18 cellular contexts compared by ENCODE assay signal in genomic region chr18:2723207-2723606, GRCh38.
A peak's percentile ranks its signal among the peaks of the same experiment; 100 is the strongest.
DNase-seq lines count a peak whose midpoint lies in the region; ATAC-seq and TF ChIP-seq lines count a peak whose summit lies in the region.
"Had no signal": no experiment of that assay in that cellular context is flagged by ENCODE, and none has a peak within 500 bp of the region (broad histone marks: within the 10 kb centered on the region; RNA-seq: fewer than 3 reads in every experiment).

No MANE protein-coding gene starts in this region.

- H3K4me1 Mint-ChIP-seq in activated CD8-positive, alpha-beta memory T cell treated with anti-CD3 and anti-CD28 coated beads, Interleukin-2, amount 10 ng/mL, durations not matched to agents 7 days and 5 days, result peaks cover 13% of the 10 kb centered on the region
- peaks cover 9 to 55% of the 10 kb centered on the region in 2 donors for H3K4me1 Mint-ChIP-seq in effector memory CD8-positive, alpha-beta T cell (ENCODE audit: low read depth in 2 of 2)

- no TSS peak for BruUV-seq in PC-3 (replicated peaks; lab: Mats Ljungman, UMichigan)

- TF ChIP-seq POLR2A in spleen (IDR thresholded peaks at IDR 0.05), result no peak

- H3K9me3 Mint-ChIP-seq in activated CD8-positive, alpha-beta memory T cell treated with anti-CD3 and anti-CD28 coated beads, Interleukin-2, amount 10 ng/mL, durations not matched to agents 7 days and 5 days (ENCODE audit: low read depth), result no peaks in the 10 kb centered on the region
- no peaks in the 10 kb centered on the region for H3K9me3 Mint-ChIP-seq in effector memory CD8-positive, alpha-beta T cell

- H3K79me2 ChIP-seq in PC-3 (ENCODE audit: low read length), result no peaks in the 10 kb centered on the region
- peaks cover 58% of the 10 kb centered on the region for H3K79me2 ChIP-seq in Karpas-422 (ENCODE audit: low read length)

- TF ChIP-seq CTCF in PC-3 (conservative IDR thresholded peaks at IDR 0.05; ENCODE audit: low read depth, low read length) (no peak), spleen (IDR thresholded peaks at IDR 0.05 in 8 of 11, conservative IDR thresholded peaks at IDR 0.05 in 3 of 11) (no peak)

- H3K36me3 ChIP-seq in PC-3 (ENCODE audit: low read depth, low read length) (peaks cover 36% of the 10 kb centered on the region; the same call in 1 of the 2 replicates), Karpas-422 (ENCODE audit: insufficient read depth, low read length) (peaks cover 50% of the 10 kb centered on the region; the same call in 1 of the 2 replicates), spleen (peaks cover 0 to 100% (median 76%) of the 10 kb centered on the region in 6 donors)

- H3K9ac ChIP-seq in PC-3 (ENCODE audit: low read length) (no peak overlapping the region), Karpas-422 (ENCODE audit: low read length) (no peak overlapping the region)

- CTCF ChIA-PET in activated CD8-positive, alpha-beta memory T cell treated with anti-CD3 and anti-CD28 coated beads, Interleukin-2, amount 10 ng/mL, durations not matched to agents 7 days and 5 days (lab: Charles Lee), result interaction anchor here (1.3 to 1.9 kb wide), 3 partner anchors 10 to 48 kb away, joined by 3 to 4 read pairs (median 4); no protein-coding TSS in a partner anchor
- CTCF ChIA-PET in PC-3 (lab: Charles Lee), result no interaction called here

- peak overlapping the region; percentile 13 for H3K27ac Mint-ChIP-seq in activated CD8-positive, alpha-beta memory T cell treated with anti-CD3 and anti-CD28 coated beads, Interleukin-2, amount 10 ng/mL, durations not matched to agents 7 days and 5 days
- H3K27ac Mint-ChIP-seq in effector memory CD8-positive, alpha-beta T cell, result peak overlapping the region; percentile 18 to 80

- no peaks in the 10 kb centered on the region for H3F3A ChIP-seq in PC-3 (ENCODE audit: low read length, unreplicated experiment)

- H2AFZ ChIP-seq in PC-3 (ENCODE audit: low read length), result no peak overlapping the region
- no peak overlapping the region for H2AFZ ChIP-seq in Karpas-422 (ENCODE audit: low read length)

- no peaks in the 10 kb centered on the region for H3K9me3 ChIP-seq in PC-3 (ENCODE audit: low read length)
- H3K9me3 ChIP-seq in Karpas-422 (ENCODE audit: low read length), result no peaks in the 10 kb centered on the region
- no peaks in the 10 kb centered on the region for H3K9me3 ChIP-seq in spleen
- H3K9me3 ChIP-seq: A549 had no signal

- H3K4me1 ChIP-seq in PC-3 (ENCODE audit: insufficient read depth, low read length) (peaks cover 4% of the 10 kb centered on the region; the same call in 1 of the 2 replicates), Karpas-422 (ENCODE audit: low read length) (peaks cover 17% of the 10 kb centered on the region), spleen (peaks cover 0 to 9% (median 0%) of the 10 kb centered on the region in 6 donors)
- H3K4me1 ChIP-seq: A549 had no signal

- no peak for ATAC-seq in activated CD8-positive, alpha-beta memory T cell treated with anti-CD3 and anti-CD28 coated beads, Interleukin-2, amount 10 ng/mL, durations not matched to agents 7 days and 5 days
- peak; percentile 97 for ATAC-seq in PC-3
- ATAC-seq in effector memory CD8-positive, alpha-beta T cell (replicated peaks), result no peak
- ATAC-seq: A549, GM12878, HCT116, Panc1, SK-N-SH treated with all-trans-retinoic acid at 6 μM for 48 hours had no signal

- H3K4me2 ChIP-seq in PC-3 (ENCODE audit: low read length) (no peak overlapping the region), Karpas-422 (ENCODE audit: low read depth, low read length, poor library complexity, severe bottlenecking) (no peak overlapping the region)
- H3K4me2 ChIP-seq: A549 had no signal

- intact Hi-C loops in PC-3 (cut with micrococcal nuclease) (no loop called here), spleen (cut with DNase I; ENCODE audit: low total_unique reads) (no loop called here)

- DNase-seq in activated CD8-positive, alpha-beta memory T cell treated with anti-CD3 and anti-CD28 coated beads, Interleukin-2, amount 10 ng/mL, durations not matched to agents 7 days and 5 days, result no peak
- DNase-seq in activated CD8-positive, alpha-beta memory T cell treated with anti-CD3 and anti-CD28 coated beads, Interleukin-2, amount 50 U/mL, for 4 hours, result no peak
- DNase-seq in PC-3 (peak; percentile 23), skeletal muscle cell (ENCODE audit: low read depth) (peak; percentile 19), D341Med (ENCODE audit: low spot score) (no peak), Karpas-422 (no peak), spleen (no peak)
- no peak for DNase-seq in effector memory CD8-positive, alpha-beta T cell
- DNase-seq: amygdala; foreskin melanocyte; MV-4-11; NCI-H748 treated with DMSO at 0.1 percent for 48 hours; stimulated activated CD4-positive, alpha-beta T cell treated with anti-CD3 and anti-CD28 coated beads, Interleukin-2, amount 100 ng/mL, for 24 hours had no signal

- WGBS in spleen, 5 donors, result 87 to 100% (median 90%) methylated on average over 1 of the region's 1 CpG

- no peaks in the 10 kb centered on the region for H4K20me1 ChIP-seq in PC-3 (ENCODE audit: low read length)
- no peaks in the 10 kb centered on the region for H4K20me1 ChIP-seq in Karpas-422 (ENCODE audit: insufficient read depth, low read depth, low read length)

- no peak overlapping the region for H3K4me3 ChIP-seq in PC-3 (ENCODE audit: low read length)
- no peak overlapping the region for H3K4me3 ChIP-seq in skeletal muscle cell (ENCODE audit: low read depth, low read length)
- no peak overlapping the region for H3K4me3 ChIP-seq in Karpas-422 (ENCODE audit: low read length)
- H3K4me3 ChIP-seq in spleen, result no peak overlapping the region
- H3K4me3 ChIP-seq: A549, GM12878 had no signal

- H3K27me3 Mint-ChIP-seq in activated CD8-positive, alpha-beta memory T cell treated with anti-CD3 and anti-CD28 coated beads, Interleukin-2, amount 10 ng/mL, durations not matched to agents 7 days and 5 days, result no peaks in the 10 kb centered on the region
- no peaks in the 10 kb centered on the region for H3K27me3 Mint-ChIP-seq in effector memory CD8-positive, alpha-beta T cell

- H3K27ac ChIP-seq in PC-3 (ENCODE audit: low read length) (no peak overlapping the region), Karpas-422 (ENCODE audit: low read length) (no peak overlapping the region), spleen (no peak overlapping the region)
- H3K27ac ChIP-seq: A549 had no signal

- no peak overlapping the region for H3K4me3 Mint-ChIP-seq in activated CD8-positive, alpha-beta memory T cell treated with anti-CD3 and anti-CD28 coated beads, Interleukin-2, amount 10 ng/mL, durations not matched to agents 7 days and 5 days
- H3K4me3 Mint-ChIP-seq in effector memory CD8-positive, alpha-beta T cell, result no peak overlapping the region

- no peaks in the 10 kb centered on the region for H3K27me3 ChIP-seq in PC-3 (ENCODE audit: low read length)
- no peaks in the 10 kb centered on the region for H3K27me3 ChIP-seq in Karpas-422 (ENCODE audit: low read length)
- H3K27me3 ChIP-seq in spleen (replicated peaks in 1 of 7), result no peaks in the 10 kb centered on the region

- POLR2A ChIA-PET in PC-3 (lab: Charles Lee; ENCODE audit: unreplicated experiment), result interaction anchor here (0.5 kb wide), 1 partner anchor 18 kb away, joined by 7 read pairs; no protein-coding TSS in a partner anchor

- H3K36me3 Mint-ChIP-seq in activated CD8-positive, alpha-beta memory T cell treated with anti-CD3 and anti-CD28 coated beads, Interleukin-2, amount 10 ng/mL, durations not matched to agents 7 days and 5 days, result peaks cover 65% of the 10 kb centered on the region
- peaks cover 84% of the 10 kb centered on the region for H3K36me3 Mint-ChIP-seq in effector memory CD8-positive, alpha-beta T cell (ENCODE audit: insufficient read depth)

- H3K9me2 ChIP-seq in PC-3 (replicated peaks; ENCODE audit: low read length) (no peaks in the 10 kb centered on the region), Karpas-422 (replicated peaks; ENCODE audit: insufficient read depth, low read length) (no peaks in the 10 kb centered on the region)

Comparison
In these comparisons a context has a peak if more than half of its experiments do, and no peak if none do; other contexts are left out.
1. DNase-seq: peak in PC-3 (single experiment) and skeletal muscle cell (single experiment); none in activated CD8-positive, alpha-beta memory T cell treated with anti-CD3 and anti-CD28 coated beads, Interleukin-2, amount 10 ng/mL, durations not matched to agents 7 days and 5 days (single experiment), activated CD8-positive, alpha-beta memory T cell treated with anti-CD3 and anti-CD28 coated beads, Interleukin-2, amount 50 U/mL, for 4 hours (single experiment), effector memory CD8-positive, alpha-beta T cell (0 of 3), D341Med (single experiment), Karpas-422 (single experiment) and spleen (single experiment).